ENCODE assay signal across 31 cellular contexts in genomic region chr5:129631946-129632345, GRCh38.
A peak's percentile ranks its signal among the peaks of the same experiment; 100 is the strongest.
DNase-seq lines count a peak whose midpoint lies in the region; ATAC-seq, FAIRE-seq and TF ChIP-seq lines count a peak whose summit lies in the region.
"Had no signal": no experiment of that assay in that cellular context is flagged by ENCODE, and none has a peak within 500 bp of the region (broad histone marks: within the 10 kb centered on the region; RNA-seq: fewer than 3 reads in every experiment).

No MANE protein-coding gene starts in this region.

- ATAC-seq in HG03457 (IDR thresholded peaks at IDR 0.05; ENCODE audit: unreplicated experiment) (no peak), T-cell (replicated peaks in 1 of 4) (no peak), GM21529 (IDR thresholded peaks at IDR 0.05; ENCODE audit: unreplicated experiment) (no peak)
- ATAC-seq: gastrocnemius medialis; left lung; SK-N-SH treated with all-trans-retinoic acid at 6 μM for 48 hours; stimulated activated naive CD8-positive, alpha-beta T cell treated with anti-CD3 and anti-CD28 coated beads, Interleukin-15, Interleukin-2, amounts not matched to agents 100 U/mL and 50 U/mL, for 24 hours had no signal

- peak; percentile 49 for DNase-seq in MCF 10A (ENCODE audit: unreplicated experiment)
- DNase-seq in breast epithelium (ENCODE audit: low spot score in 2 of 2), result no peak
- peak; percentile 17 for DNase-seq in bronchial epithelial cell (ENCODE audit: low read depth)
- DNase-seq in foreskin fibroblast, result peak; percentile 1 to 16
- DNase-seq in T-cell, result no peak
- DNase-seq in activated CD8-positive, alpha-beta memory T cell treated with anti-CD3 and anti-CD28 coated beads for 24 hours, result no peak
- DNase-seq: 8988T; activated effector memory CD4-positive, alpha-beta T cell treated with anti-CD3 and anti-CD28 coated beads, Interleukin-2, amount 50 U/mL, for 16 hours; activated T-cell treated with anti-CD3 and anti-CD28 coated beads, Interleukin-2, amount 50 U/mL, for 1 hour; CD4-positive, alpha-beta memory T cell; DMS 273 treated with DMSO at 0.1 percent for 48 hours; gastrocnemius medialis; left lung; naive B cell; NCI-H1105 treated with DMSO at 0.1 percent for 48 hours; NCI-H2081; NCI-H226; OCI-M1; sigmoid colon; stimulated activated naive CD8-positive, alpha-beta T cell treated with anti-CD3 and anti-CD28 coated beads, Interleukin-15, Interleukin-2, amounts not matched to agents 100 U/mL and 50 U/mL, for 24 hours; T-helper 2 cell had no signal

- H3K9me3 Mint-ChIP-seq in MCF 10A (ENCODE audit: unreplicated experiment) (peaks cover 7% of the 10 kb centered on the region), T-cell (peaks cover 10 to 20% (median 17%) of the 10 kb centered on the region in 3 donors)

- H3K27me3 Mint-ChIP-seq in MCF 10A (ENCODE audit: insufficient read depth, unreplicated experiment) (no peaks in the 10 kb centered on the region), T-cell (no peaks in the 10 kb centered on the region)
- H3K27me3 Mint-ChIP-seq: CD4-positive, alpha-beta memory T cell; progenitor cell of endocrine pancreas had no signal

- H3K4me1 Mint-ChIP-seq in MCF 10A (ENCODE audit: insufficient read depth, unreplicated experiment) (no peaks in the 10 kb centered on the region), T-cell (no peaks in the 10 kb centered on the region)
- H3K4me1 Mint-ChIP-seq: CD4-positive, alpha-beta memory T cell; naive B cell had no signal

- H3K27ac ChIP-seq in breast epithelium, result no peak overlapping the region
- H3K27ac ChIP-seq: gastrocnemius medialis, hepatocyte, left lung, neutrophil, sigmoid colon, thoracic aorta had no signal

- H3K4me1 ChIP-seq in breast epithelium, result no peaks in the 10 kb centered on the region
- H3K4me1 ChIP-seq: gastrocnemius medialis, left lung, sigmoid colon had no signal

- intact Hi-C loops in MCF 10A (cut with micrococcal nuclease), result no loop called here
- intact Hi-C loops in breast epithelium (cut with DNase I; ENCODE audit: low total_unique reads), result no loop called here

- POLR2A ChIA-PET in MCF 10A (lab: Yijun Ruan, JAX) (interaction anchor here (0.5 to 0.7 kb wide), 3 partner anchors 359 to 1332 kb away, joined by 3 to 4 read pairs (median 3); no protein-coding TSS in a partner anchor), T-cell (lab: Charles Lee) (no interaction called here)

- TF ChIP-seq POLR2A in breast epithelium (IDR thresholded peaks at IDR 0.05), result no peak

- H3K36me3 ChIP-seq in breast epithelium (no peaks in the 10 kb centered on the region), bronchial epithelial cell (ENCODE audit: control insufficient read depth, insufficient read depth, low read length) (no peaks in the 10 kb centered on the region)
- H3K36me3 ChIP-seq: gastrocnemius medialis, left lung, neutrophil, sigmoid colon, thoracic aorta had no signal

- no peak overlapping the region for H3K4me3 ChIP-seq in breast epithelium
- H3K4me3 ChIP-seq in bronchial epithelial cell (ENCODE audit: low read depth, low read length), result no peak overlapping the region
- H3K4me3 ChIP-seq in foreskin fibroblast (ENCODE audit: low read depth in 1 of 2, low read length in 2 of 2), result no peak overlapping the region
- H3K4me3 ChIP-seq: gastrocnemius medialis, hepatocyte, left lung, sigmoid colon, thoracic aorta had no signal

- peaks cover 0 to 17% of the 10 kb centered on the region in 2 donors for H3K9me3 ChIP-seq in breast epithelium
- H3K9me3 ChIP-seq: gastrocnemius medialis, neutrophil, thoracic aorta had no signal

- no peak for FAIRE-seq in bronchial epithelial cell (lab: Jason Lieb, UNC)
- FAIRE-seq: G401.6, H1, urothelium cell line had no signal

- CTCF ChIA-PET in MCF 10A (lab: Yijun Ruan, JAX), result interaction anchor here (0.5 to 0.6 kb wide), 3 partner anchors 119 to 504 kb away, joined by 3 to 5 read pairs (median 3); no protein-coding TSS in a partner anchor
- CTCF ChIA-PET in T-cell (lab: Charles Lee), result no interaction called here

- no TSS peak for BruUV-seq in MCF 10A (replicated peaks; lab: Mats Ljungman, UMichigan)

- H3K27ac Mint-ChIP-seq in MCF 10A (ENCODE audit: low read depth, unreplicated experiment) (no peak overlapping the region), T-cell (no peak overlapping the region)
- H3K27ac Mint-ChIP-seq: CD4-positive, alpha-beta memory T cell; naive B cell; progenitor cell of endocrine pancreas had no signal

- H3K27me3 ChIP-seq in breast epithelium, result no peaks in the 10 kb centered on the region
- no peaks in the 10 kb centered on the region for H3K27me3 ChIP-seq in bronchial epithelial cell (ENCODE audit: control insufficient read depth, insufficient read depth, low read length)
- H3K27me3 ChIP-seq: gastrocnemius medialis, hepatocyte, left lung, neutrophil, sigmoid colon had no signal

- no peak overlapping the region for H3K4me3 Mint-ChIP-seq in MCF 10A (ENCODE audit: unreplicated experiment)
- H3K4me3 Mint-ChIP-seq in T-cell, result no peak overlapping the region
- H3K4me3 Mint-ChIP-seq: CD4-positive, alpha-beta memory T cell; naive B cell had no signal

- H3K36me3 Mint-ChIP-seq in MCF 10A (ENCODE audit: insufficient read depth, unreplicated experiment), result no peaks in the 10 kb centered on the region
- H3K36me3 Mint-ChIP-seq in T-cell, result no peaks in the 10 kb centered on the region
- H3K36me3 Mint-ChIP-seq: CD4-positive, alpha-beta memory T cell had no signal

- TF ChIP-seq CTCF in MCF 10A (IDR thresholded peaks at IDR 0.05; ENCODE audit: unreplicated experiment), result no peak
- no peak for TF ChIP-seq CTCF in breast epithelium (IDR thresholded peaks at IDR 0.05)
- no peak for TF ChIP-seq CTCF in bronchial epithelial cell (IDR thresholded peaks at IDR 0.05; ENCODE audit: insufficient read depth, low read length, severe bottlenecking)
- TF ChIP-seq CTCF in foreskin fibroblast (IDR thresholded peaks at IDR 0.05; ENCODE audit: low read depth, low read length), result no peak

Comparison
In these comparisons a context has a peak if more than half of its experiments do, and no peak if none do; other contexts are left out.
1. DNase-seq: peak in MCF 10A (single experiment), bronchial epithelial cell (single experiment) and foreskin fibroblast (2 of 2); none in breast epithelium (0 of 2), T-cell (0 of 34) and activated CD8-positive, alpha-beta memory T cell treated with anti-CD3 and anti-CD28 coated beads for 24 hours (single experiment).